8 cellular contexts compared by ENCODE assay signal in genomic region chr5:180801596-180802324, GRCh38. TPM values are rescaled to one million over a fixed set of nuclear protein-coding genes. Genes with fewer than 3 reads are reported as not detected.
DNase-seq lines count a peak whose midpoint lies in the region; ATAC-seq and TF ChIP-seq lines count a peak whose summit lies in the region.

No MANE protein-coding gene starts in this region.

- peak overlapping the region; percentile 97 for H3K4me3 ChIP-seq in AG04449 (ENCODE audit: low read depth, low read length)
- H3K4me3 ChIP-seq in Karpas-422 (ENCODE audit: low read length) = peak overlapping the region; percentile 87
- H3K4me3 ChIP-seq in muscle layer of colon (ENCODE audit: low read depth in 1 of 2, low read length in 2 of 2) = peak overlapping the region; percentile 58 to 85

- no peaks in the 10 kb centered on the region for H3K9me3 Mint-ChIP-seq in dendritic cell treated with granulocyte-macrophage colony-stimulating factor and Interleukin-4, amounts not matched to agents 40 ng/mL and 50 ng/mL, for 4 days

- no peaks in the 10 kb centered on the region for H3K9me2 ChIP-seq in Karpas-422 (replicated peaks; ENCODE audit: insufficient read depth, low read length)

- peaks cover 48% of the 10 kb centered on the region for H3K4me1 ChIP-seq in Karpas-422 (ENCODE audit: low read length)
- H3K4me1 ChIP-seq in muscle layer of colon (ENCODE audit: insufficient read depth, low read length) = peaks cover 62% of the 10 kb centered on the region

- H3K27me3 ChIP-seq in Karpas-422 (ENCODE audit: low read length) = no peaks in the 10 kb centered on the region
- H3K27me3 ChIP-seq in muscle layer of colon (ENCODE audit: control insufficient read depth in 1 of 2, insufficient read depth in 2 of 2, low read length in 2 of 2) = no peaks in the 10 kb centered on the region

- ATAC-seq in HG02759 (IDR thresholded peaks at IDR 0.05; ENCODE audit: unreplicated experiment) = no peak

- POLR2A ChIA-PET in AG04449 (lab: Yijun Ruan, JAX) = interaction anchor here (0.9 to 1.6 kb wide), 3 partner anchors 9 to 460 kb away, joined by 3 to 15 read pairs (median 7); no protein-coding TSS in a partner anchor

- H3K4me1 Mint-ChIP-seq in dendritic cell treated with granulocyte-macrophage colony-stimulating factor and Interleukin-4, amounts not matched to agents 40 ng/mL and 50 ng/mL, for 4 days (ENCODE audit: low read depth) = peaks cover 81% of the 10 kb centered on the region

- CTCF ChIA-PET in AG04449 (lab: Yijun Ruan, JAX) = interaction anchor here (1.7 to 6.5 kb wide), 2 partner anchors 15 to 67 kb away, joined by 6 to 66 read pairs; no protein-coding TSS in a partner anchor

- H3K27ac Mint-ChIP-seq in dendritic cell treated with granulocyte-macrophage colony-stimulating factor and Interleukin-4, amounts not matched to agents 40 ng/mL and 50 ng/mL, for 4 days = peak overlapping the region; percentile 97

- H3K27ac ChIP-seq in Karpas-422 (ENCODE audit: low read length) (no peak overlapping the region), muscle layer of colon (ENCODE audit: low read depth, low read length) (peak overlapping the region; percentile 89), caudate nucleus (ENCODE audit: low read depth, low read length) (no peak overlapping the region)

- peaks cover 92% of the 10 kb centered on the region for H3K36me3 Mint-ChIP-seq in dendritic cell treated with granulocyte-macrophage colony-stimulating factor and Interleukin-4, amounts not matched to agents 40 ng/mL and 50 ng/mL, for 4 days (ENCODE audit: low read depth)

- H3K27me3 Mint-ChIP-seq in dendritic cell treated with granulocyte-macrophage colony-stimulating factor and Interleukin-4, amounts not matched to agents 40 ng/mL and 50 ng/mL, for 4 days = no peaks in the 10 kb centered on the region

- peaks cover 51% of the 10 kb centered on the region for H3K79me2 ChIP-seq in Karpas-422 (ENCODE audit: low read length)

- peaks cover 9% of the 10 kb centered on the region; the same call in 1 of the 2 replicates for H4K20me1 ChIP-seq in Karpas-422 (ENCODE audit: insufficient read depth, low read depth, low read length)

- intact Hi-C loops in dendritic cell treated with granulocyte-macrophage colony-stimulating factor and Interleukin-4, amounts not matched to agents 40 ng/mL and 50 ng/mL, for 4 days (cut with micrococcal nuclease) = loop anchor here (2.0 to 10.0 kb wide), 3 partner anchors 29 to 443 kb away; partner anchors contain the start of genes RACK1 and ZFP62

- H3K9ac ChIP-seq in Karpas-422 (ENCODE audit: low read length) (peak overlapping the region; percentile 85), muscle layer of colon (ENCODE audit: low read length) (peak overlapping the region; percentile 30)

- H3K4me3 Mint-ChIP-seq in dendritic cell treated with granulocyte-macrophage colony-stimulating factor and Interleukin-4, amounts not matched to agents 40 ng/mL and 50 ng/mL, for 4 days = peak overlapping the region; percentile 94

- peak overlapping the region; percentile 92 for H3K4me2 ChIP-seq in Karpas-422 (ENCODE audit: low read depth, low read length, poor library complexity, severe bottlenecking)

- H2AFZ ChIP-seq in Karpas-422 (ENCODE audit: low read length) = no peak overlapping the region

- H3K36me3 ChIP-seq in Karpas-422 (ENCODE audit: insufficient read depth, low read length) = no peaks in the 10 kb centered on the region
- peaks cover 8% of the 10 kb centered on the region for H3K36me3 ChIP-seq in muscle layer of colon (ENCODE audit: insufficient read depth, low read length)

- no peaks in the 10 kb centered on the region for H3K9me3 ChIP-seq in Karpas-422 (ENCODE audit: low read length)
- H3K9me3 ChIP-seq in muscle layer of colon (ENCODE audit: low read length) = no peaks in the 10 kb centered on the region

- TF ChIP-seq CTCF in AG04449 (IDR thresholded peaks at IDR 0.05; ENCODE audit: insufficient read depth, low read length, missing control alignments) = no peak

- DNase-seq in AG04449 (ENCODE audit: low read depth, low spot score) (no peak), Karpas-422 (no peak), caudate nucleus (lab: John Stamatoyannopoulos, UW) (no peak), MV-4-11 (lab: John Stamatoyannopoulos, UW) (no peak), SW480 (ENCODE audit: low spot score) (no peak)

RNA-seq across cellular contexts. Expression of gene MGAT1, which starts 0.8 kb away (rescaled TPM):
- total RNA-seq in Karpas-422 (2014; rRNA removed; shearing (Covaris generic); ENCODE audit: low replicate concordance) = 28.6 and 42.8 TPM in 2 replicates

RNA-seq across cellular contexts. Expression of gene ZFP62, which starts 59.3 kb away (rescaled TPM):
- 52.5 and 53.2 TPM in 2 replicates for total RNA-seq in Karpas-422 (2014; rRNA removed; shearing (Covaris generic); ENCODE audit: low replicate concordance)
